Comparison of ENCODE assay signal across 8 cellular contexts in genomic region chr16:25257504-25257955, GRCh38.
DNase-seq lines count a peak whose midpoint lies in the region; ATAC-seq and TF ChIP-seq lines count a peak whose summit lies in the region.

Gene ZKSCAN2 (minus strand): TSS chr16:25257845. CDS start chr16:25257127, 718 bp downstream.

- peak within 1 kb of the TSS; percentile 96 for H3K27ac ChIP-seq in 22Rv1
- H3K27ac ChIP-seq in caudate nucleus (ENCODE audit: low read depth, low read length) = peak within 1 kb of the TSS; percentile 87

- TF ChIP-seq POLR2A in GM18505 (IDR thresholded peaks at IDR 0.05; ENCODE audit: borderline replicate concordance, extremely low read depth, insufficient read depth, insufficient read length) = peak; percentile 92

- no peak for TF ChIP-seq CTCF in 22Rv1 (IDR thresholded peaks at IDR 0.05)

- ATAC-seq in GM18505 (IDR thresholded peaks at IDR 0.05; ENCODE audit: unreplicated experiment) (peak; percentile 88), HG02943 (IDR thresholded peaks at IDR 0.05; ENCODE audit: low read depth, unreplicated experiment) (peak; percentile 81)

- peak; percentile 74 to 85 for DNase-seq in NCI-H2081 (lab: John Stamatoyannopoulos, UW)
- DNase-seq in activated CD4-positive, CD25-positive, alpha-beta regulatory T cell (lab: John Stamatoyannopoulos, UW) = peak; percentile 70 to 74 (median 72)
- DNase-seq in caudate nucleus (lab: John Stamatoyannopoulos, UW) = peak in 58 of 61 donors; percentile 24 to 92 (median 79)
- peak; percentile 95 for DNase-seq in islet precursor cell
- DNase-seq in stimulated activated CD4-positive, alpha-beta T cell treated with anti-CD3 and anti-CD28 coated beads, Interleukin-12 subunit alpha, Interleukin-12 subunit beta, amount 100 ng/mL, for 4 hours = peak; percentile 81

Comparison
In these comparisons a context has a peak if more than half of its experiments do, and no peak if none do; other contexts are left out.
1. Peak in every context shown above with its lines: DNase-seq, ATAC-seq and H3K27ac ChIP-seq.